Comparison of ENCODE assay signal across 13 cellular contexts in the genomic region with DNA sequence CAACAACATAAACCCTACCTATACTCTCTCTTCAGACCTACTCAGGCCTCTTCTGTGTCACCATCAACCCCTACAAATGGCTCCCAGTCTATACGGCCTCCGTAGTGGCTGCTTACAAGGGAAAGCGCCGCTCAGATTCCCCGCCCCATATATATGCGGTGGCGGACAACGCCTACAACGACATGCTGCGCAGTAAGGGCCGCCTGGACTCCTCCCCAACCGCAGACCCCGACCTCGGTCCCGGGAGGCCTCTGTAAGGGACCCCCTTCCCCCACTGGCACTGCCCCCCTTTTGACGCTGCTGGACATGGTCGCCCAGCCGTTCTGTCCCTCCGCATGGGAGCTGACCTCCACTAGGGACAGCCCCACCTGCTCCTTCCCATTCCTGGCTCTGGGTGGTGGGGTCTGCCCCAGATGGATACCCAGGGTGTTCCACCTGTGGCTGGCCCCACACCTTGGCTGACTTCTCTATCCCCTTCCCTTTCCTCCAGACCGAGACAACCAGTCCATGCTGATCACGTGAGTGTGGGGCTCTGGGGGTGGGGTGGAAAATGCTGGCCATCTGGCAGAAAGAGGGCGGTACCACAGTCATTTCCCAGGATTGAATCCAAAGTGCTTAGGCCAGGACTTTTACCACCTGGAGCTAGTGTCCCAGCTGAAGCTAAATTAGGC. TPM values are rescaled to one million over a fixed set of nuclear protein-coding genes. Genes with fewer than 3 reads are reported as not detected.
A peak's percentile ranks its signal among the peaks of the same experiment; 100 is the strongest.
DNase-seq lines count a peak whose midpoint lies in the region; ATAC-seq, FAIRE-seq and TF ChIP-seq lines count a peak whose summit lies in the region.
"Had no signal": no experiment of that assay in that cellular context is flagged by ENCODE, and none has a peak within 500 bp of the region (broad histone marks: within the 10 kb centered on the region; RNA-seq: fewer than 3 reads in every experiment).

No MANE protein-coding gene starts in this region.

- TF ChIP-seq RAD21 in HepG2 (CRISPR knock-in tag; IDR thresholded peaks at IDR 0.05), result no peak

- no peak overlapping the region for H2AFZ ChIP-seq in HepG2 (ENCODE audit: low read length)

- H4K20me1 ChIP-seq in HepG2 (ENCODE audit: insufficient read depth, low read length), result no peaks in the 10 kb centered on the region

- H3K9ac ChIP-seq in colonic mucosa (ENCODE audit: low read depth in 2 of 2, low read length in 2 of 2), result no peak overlapping the region
- H3K9ac ChIP-seq in HepG2 (ENCODE audit: insufficient read depth, low read depth, low read length), result no peak overlapping the region

- H3K9me3 ChIP-seq in colonic mucosa (no peaks in the 10 kb centered on the region), HepG2 (ENCODE audit: low read length) (no peaks in the 10 kb centered on the region)
- H3K9me3 ChIP-seq: upper lobe of left lung had no signal

- BruUV-seq in HepG2 (replicated peaks; lab: Mats Ljungman, UMichigan), result no TSS peak

- FAIRE-seq in HepG2 (lab: Jason Lieb, UNC), result peak; percentile 15
- FAIRE-seq: bronchial epithelial cell, H54 had no signal

- intact Hi-C loops in colonic mucosa (cut with DNase I), result no loop called here
- intact Hi-C loops in HepG2 (cut with micrococcal nuclease; ENCODE audit: unreplicated experiment), result no loop called here

- TF ChIP-seq EP300 in HepG2 (IDR thresholded peaks at IDR 0.05; ENCODE audit: low read depth in 2 of 2, low read length in 2 of 2) (no peak), HepG2 (CRISPR knock-in tag; IDR thresholded peaks at IDR 0.05; ENCODE audit: borderline replicate concordance) (no peak)

- POLR2A ChIA-PET in HepG2 (lab: Yijun Ruan, JAX), result no interaction called here

- H3K27ac ChIP-seq in colonic mucosa (no peak overlapping the region), HepG2 (ENCODE audit: extremely low read length, insufficient read depth, low read length) (no peak overlapping the region)
- H3K27ac ChIP-seq: upper lobe of left lung had no signal

- TF ChIP-seq POLR2A in HepG2 (IDR thresholded peaks at IDR 0.05; ENCODE audit: insufficient read depth in 1 of 2, low read depth in 2 of 2, low read length in 2 of 2), result no peak

- WGBS in HepG2 (ENCODE audit: low lambda C conversion rate), result 80% methylated on average over 22 of the region's 22 CpGs

- no peak overlapping the region for H3K4me3 ChIP-seq in colonic mucosa
- H3K4me3 ChIP-seq in HepG2 (replicated peaks in 1 of 3; ENCODE audit: insufficient read depth in 1 of 3, low read depth in 2 of 3, low read length in 3 of 3), result no peak overlapping the region
- H3K4me3 ChIP-seq: upper lobe of left lung had no signal

- peak overlapping the region; percentile 5; the same call in 1 of the 2 replicates for H3K4me2 ChIP-seq in HepG2 (ENCODE audit: low read depth, low read length)

- no peaks in the 10 kb centered on the region for H3K27me3 ChIP-seq in colonic mucosa
- peaks cover 17 to 28% of the 10 kb centered on the region in 2 experiments for H3K27me3 ChIP-seq in HepG2 (ENCODE audit: control insufficient read depth in 1 of 2, insufficient read depth in 2 of 2, low read length in 2 of 2)

- no peaks in the 10 kb centered on the region for H3K79me2 ChIP-seq in HepG2 (ENCODE audit: insufficient read depth, low read length)

- CTCF ChIA-PET in HepG2 (lab: Yijun Ruan, JAX; ENCODE audit: low intra/inter-chr PET ratio, low total read pairs), result no interaction called here

- TF ChIP-seq CTCF in colonic mucosa (IDR thresholded peaks at IDR 0.05) (no peak), HepG2 (CRISPR knock-in tag; IDR thresholded peaks at IDR 0.05) (no peak), GM10266 (IDR thresholded peaks at IDR 0.05; ENCODE audit: control insufficient read depth, insufficient read depth, low read depth, missing control alignments) (no peak)

- DNase-seq in D341Med (ENCODE audit: low spot score), result peak; percentile 80
- DNase-seq in NCI-H2171 treated with DMSO at 0.1 percent for 48 hours (lab: John Stamatoyannopoulos, UW), result peak; percentile 84
- peak; percentile 67 for DNase-seq in colonic mucosa
- no peak for DNase-seq in HepG2 (ENCODE audit: low spot score)
- no peak for DNase-seq in GM10266 (ENCODE audit: extremely low spot score)
- DNase-seq in HK-2 (ENCODE audit: unreplicated experiment), result no peak
- DNase-seq: DMS79 treated with DMSO at 0.1 percent for 48 hours, mammary epithelial cell, upper lobe of left lung had no signal

- ATAC-seq in HepG2 (no peak), GM21576 (IDR thresholded peaks at IDR 0.05; ENCODE audit: unreplicated experiment) (no peak), GM19395 (IDR thresholded peaks at IDR 0.05; ENCODE audit: unreplicated experiment) (no peak)

- in situ Hi-C loops in HepG2 (cut with HindIII; ENCODE audit: extremely low pct_ligation_motif_present, low pct_unique_long_range_greater_than_20kb), result no loop called here

- H3K4me1 ChIP-seq in colonic mucosa (peaks cover 11% of the 10 kb centered on the region), HepG2 (ENCODE audit: insufficient read depth, low read length) (peaks cover 27% of the 10 kb centered on the region)
- H3K4me1 ChIP-seq: upper lobe of left lung had no signal

- H3K36me3 ChIP-seq in colonic mucosa, result no peaks in the 10 kb centered on the region
- no peaks in the 10 kb centered on the region for H3K36me3 ChIP-seq in HepG2 (replicated peaks in 1 of 2; ENCODE audit: control insufficient read depth in 1 of 2, insufficient read depth in 2 of 2, low read length in 2 of 2)
- H3K36me3 ChIP-seq: upper lobe of left lung had no signal

TF ChIP-seq in HepG2, 621 proteins besides CTCF, POLR2A, EP300 and RAD21 (continues in another document):
- TF ChIP-seq MXI1 (IDR thresholded peaks at IDR 0.05; ENCODE audit: borderline replicate concordance, low read depth, low read length), result 0 out of 3 replicates have a peak, but pooled peaks have one; percentile 12
- TF ChIP-seq REPIN1 (CRISPR knock-in tag; IDR thresholded peaks at IDR 0.05; ENCODE audit: borderline replicate concordance, low read depth), result no peak

RNA-seq across cellular contexts. Expression of gene MYH7B, which starts 25.0 kb away (rescaled TPM):
- total RNA-seq in colonic mucosa (1 to 10 TPM in 1 of 2 donors, under 1 TPM in 1; 0.69 to 1.5 TPM), HepG2 (2016; rRNA removed; fragmentation: Illumina TruSeq; extraction: Trizol) (0.18 and 0.20 TPM in 2 replicates)
- total RNA-seq in HepG2 (2016; cell fraction: cytosol; rRNA removed; fragmentation: Illumina TruSeq; extraction: Trizol; ENCODE audit: low read depth), result 0.20 TPM in 1 of 2 replicates, not detected in the other
- 0.19 TPM in 1 of 2 replicates, not detected in the other for total RNA-seq in HepG2 (2016; cell fraction: insoluble cytoplasmic fraction; rRNA removed; fragmentation: Illumina TruSeq; extraction: Trizol)
- 0.14 and 0.25 TPM in 2 replicates for total RNA-seq in HepG2 (2016; cell fraction: membrane; rRNA removed; fragmentation: Illumina TruSeq; extraction: Trizol)
- total RNA-seq in HepG2 (2016; cell fraction: nucleus; rRNA removed; fragmentation: Illumina TruSeq; extraction: Trizol), result 0.50 and 0.93 TPM in 2 replicates
- 0.05 and 0.17 TPM in 2 replicates for polyA plus RNA-seq in HepG2 (2011; rRNA removed)
- 0.03 and 0.04 TPM in 2 replicates for polyA plus RNA-seq in HepG2 (2011; cell fraction: cytosol; rRNA removed)
- 0.80 and 0.90 TPM in 2 replicates for polyA plus RNA-seq in HepG2 (2011; cell fraction: nucleus; rRNA removed)
- 0.51 and 0.55 TPM in 2 replicates for polyA plus RNA-seq in HepG2 (2012)
- polyA plus RNA-seq in HepG2 (2016; cell fraction: cytosol; fragmentation: Illumina TruSeq; extraction: Trizol; ENCODE audit: low read depth), result 0.02 and 0.24 TPM in 2 replicates
- 0.23 and 0.37 TPM in 2 replicates for polyA plus RNA-seq in HepG2 (2016; cell fraction: insoluble cytoplasmic fraction; fragmentation: Illumina TruSeq; extraction: Trizol; ENCODE audit: low read depth)
- 0.21 and 0.32 TPM in 2 replicates for polyA plus RNA-seq in HepG2 (2016; cell fraction: membrane; fragmentation: Illumina TruSeq; extraction: Trizol; ENCODE audit: low read depth)
- 0.96 and 2.1 TPM in 2 replicates for polyA plus RNA-seq in HepG2 (2016; cell fraction: nucleus; fragmentation: Illumina TruSeq; extraction: Trizol; ENCODE audit: insufficient read depth, low read depth)
- polyA minus RNA-seq in HepG2 (2011; rRNA and poly(A)+ RNA removed; ENCODE audit: low replicate concordance), result 0.09 TPM in 1 of 2 replicates, not detected in the other
- polyA minus RNA-seq in HepG2 (2011; cell fraction: cytosol; rRNA and poly(A)+ RNA removed), result not detected in 2 replicates
- polyA minus RNA-seq in HepG2 (2011; cell fraction: nucleus; rRNA and poly(A)+ RNA removed), result 0.13 and 0.50 TPM in 2 replicates

RNA-seq across cellular contexts. Expression of gene GSS, which starts 25.1 kb away (rescaled TPM):
- 100 to 1,000 TPM in 1 of 2 donors, 10 to 100 TPM in 1; 83.4 to 109 TPM for total RNA-seq in colonic mucosa
- 102 and 107 TPM in 2 replicates for total RNA-seq in HepG2 (2016; rRNA removed; fragmentation: Illumina TruSeq; extraction: Trizol)
- total RNA-seq in HepG2 (2016; cell fraction: cytosol; rRNA removed; fragmentation: Illumina TruSeq; extraction: Trizol; ENCODE audit: low read depth), result 24.0 and 24.9 TPM in 2 replicates
- 101 and 108 TPM in 2 replicates for total RNA-seq in HepG2 (2016; cell fraction: insoluble cytoplasmic fraction; rRNA removed; fragmentation: Illumina TruSeq; extraction: Trizol)
- total RNA-seq in HepG2 (2016; cell fraction: membrane; rRNA removed; fragmentation: Illumina TruSeq; extraction: Trizol), result 34.7 and 36.9 TPM in 2 replicates
- 65.3 and 66.8 TPM in 2 replicates for total RNA-seq in HepG2 (2016; cell fraction: nucleus; rRNA removed; fragmentation: Illumina TruSeq; extraction: Trizol)
- 74.1 and 80.1 TPM in 2 replicates for polyA plus RNA-seq in HepG2 (2011; rRNA removed)
- polyA plus RNA-seq in HepG2 (2011; cell fraction: cytosol; rRNA removed), result 61.4 and 72.0 TPM in 2 replicates
- polyA plus RNA-seq in HepG2 (2011; cell fraction: nucleus; rRNA removed), result 134 and 148 TPM in 2 replicates
- polyA plus RNA-seq in HepG2 (2012), result 34.1 and 41.6 TPM in 2 replicates
- polyA plus RNA-seq in HepG2 (2016; cell fraction: cytosol; fragmentation: Illumina TruSeq; extraction: Trizol; ENCODE audit: low read depth), result 19.2 and 19.4 TPM in 2 replicates
- polyA plus RNA-seq in HepG2 (2016; cell fraction: insoluble cytoplasmic fraction; fragmentation: Illumina TruSeq; extraction: Trizol; ENCODE audit: low read depth), result 102 and 104 TPM in 2 replicates
- 24.4 and 27.0 TPM in 2 replicates for polyA plus RNA-seq in HepG2 (2016; cell fraction: membrane; fragmentation: Illumina TruSeq; extraction: Trizol; ENCODE audit: low read depth)
- 106 and 116 TPM in 2 replicates for polyA plus RNA-seq in HepG2 (2016; cell fraction: nucleus; fragmentation: Illumina TruSeq; extraction: Trizol; ENCODE audit: insufficient read depth, low read depth)
- polyA minus RNA-seq in HepG2 (2011; rRNA and poly(A)+ RNA removed; ENCODE audit: low replicate concordance), result 86.0 and 125 TPM in 2 replicates
- polyA minus RNA-seq in HepG2 (2011; cell fraction: cytosol; rRNA and poly(A)+ RNA removed), result 23.0 and 28.1 TPM in 2 replicates
- polyA minus RNA-seq in HepG2 (2011; cell fraction: nucleus; rRNA and poly(A)+ RNA removed), result 65.4 and 67.3 TPM in 2 replicates

Comparison
In these comparisons a context has a peak if more than half of its experiments do, and no peak if none do; other contexts are left out.
1. DNase-seq: peak in D341Med (single experiment), NCI-H2171 treated with DMSO at 0.1 percent for 48 hours (single experiment) and colonic mucosa (single experiment); none in HepG2 (single experiment), GM10266 (single experiment) and HK-2 (single experiment).